8 cellular contexts compared by ENCODE assay signal in the genomic region with DNA sequence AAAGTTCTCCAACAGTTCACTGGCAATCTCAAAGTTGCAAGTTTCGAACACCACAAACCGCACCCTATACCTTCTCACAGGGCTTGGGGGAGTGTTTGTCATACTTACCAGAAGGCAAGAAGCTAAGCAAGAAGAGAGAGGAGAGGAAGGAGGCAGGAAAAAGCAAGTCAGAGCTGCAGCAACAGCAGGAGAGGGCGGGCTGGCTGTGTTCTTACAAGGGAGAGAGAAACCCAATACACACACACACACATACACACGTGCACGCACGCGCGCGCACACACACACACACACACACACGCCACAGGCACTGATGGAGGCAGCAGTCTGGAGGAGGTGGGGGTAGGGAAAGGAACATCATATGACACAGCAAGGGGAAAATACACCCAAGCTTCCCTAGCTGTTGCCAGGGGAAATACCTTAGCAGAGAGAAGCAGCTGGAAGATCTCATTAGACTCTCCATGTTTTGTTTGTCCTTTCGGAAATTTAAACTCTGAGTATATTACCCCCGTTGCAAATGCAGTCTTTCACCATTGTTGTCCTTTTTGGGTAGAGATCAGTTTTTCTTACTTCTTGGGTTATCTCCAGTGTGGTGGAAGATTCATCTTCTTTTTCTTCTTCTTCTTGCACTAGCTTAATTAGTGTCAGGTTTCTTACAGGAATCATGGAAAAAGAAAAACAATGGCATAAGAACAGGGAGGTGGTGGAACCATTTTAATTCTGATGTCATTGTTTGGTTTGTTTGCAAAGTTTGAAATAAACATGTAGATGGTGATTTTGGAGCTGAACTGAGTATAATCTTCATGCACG. TPM values are rescaled to one million over a fixed set of nuclear protein-coding genes. Genes with fewer than 3 reads are reported as not detected.
A peak's percentile ranks its signal among the peaks of the same experiment; 100 is the strongest.
DNase-seq lines count a peak whose midpoint lies in the region; ATAC-seq, FAIRE-seq and TF ChIP-seq lines count a peak whose summit lies in the region.

A gene (minus strand): TSS at position 186 of the 807 bp plus-strand sequence. CDS start 3,099 bp downstream, outside the sequence.

- peak; percentile 55 to 85 (median 73) for DNase-seq in CD8-positive, alpha-beta T cell
- DNase-seq in T-helper 17 cell: peak; percentile 38 to 62 (median 51)
- DNase-seq in astrocyte (ENCODE audit: low read depth): peak; percentile 85
- peak; percentile 32 for DNase-seq in inferior parietal cortex (ENCODE audit: extremely low spot score)
- DNase-seq in stimulated activated CD4-positive, alpha-beta T cell treated with anti-CD3 and anti-CD28 coated beads, Interleukin-15, amount 100 ng/mL, for 24 hours: peak; percentile 85
- DNase-seq in progenitor cell of endocrine pancreas (ENCODE audit: low spot score, unreplicated experiment): no peak

- CTCF ChIA-PET in CD8-positive, alpha-beta T cell (lab: Charles Lee): interaction anchor here (0.7 to 3.4 kb wide), 17 partner anchors 10 to 476 kb away, joined by 3 to 28 read pairs (median 5); a partner anchor contains a TSS

- H3K27ac ChIP-seq in CD8-positive, alpha-beta T cell (ENCODE audit: low read depth, low read length): peak within 1 kb of the TSS; percentile 77
- peak within 1 kb of the TSS; percentile 38 for H3K27ac ChIP-seq in astrocyte (ENCODE audit: low read depth, low read length)

- H3K4me3 ChIP-seq in CD8-positive, alpha-beta T cell (ENCODE audit: low read depth, low read length): peak within 1 kb of the TSS; percentile 34
- H3K4me3 ChIP-seq in astrocyte (ENCODE audit: insufficient read depth, low read depth, low read length): no peak within 1 kb of the TSS

- H3K36me3 ChIP-seq in CD8-positive, alpha-beta T cell (ENCODE audit: insufficient read depth, low read length): no peaks in the 10 kb centered on the region
- no peaks in the 10 kb centered on the region for H3K36me3 ChIP-seq in astrocyte (ENCODE audit: insufficient read depth, low read length)

- H3K36me3 Mint-ChIP-seq in CD8-positive, alpha-beta T cell: peaks cover 7% of the 10 kb centered on the region
- H3K36me3 Mint-ChIP-seq in T-helper 17 cell (ENCODE audit: low read depth) (no peaks in the 10 kb centered on the region), astrocyte (ENCODE audit: low read depth, unreplicated experiment) (no peaks in the 10 kb centered on the region), progenitor cell of endocrine pancreas (ENCODE audit: insufficient read depth) (peaks cover 1% of the 10 kb centered on the region)

- POLR2A ChIA-PET in CD8-positive, alpha-beta T cell (lab: Charles Lee): interaction anchor here (0.6 to 4.3 kb wide), 23 partner anchors 9 to 178 kb away, joined by 3 to 44 read pairs (median 4); a partner anchor contains a TSS

- H3K9me3 Mint-ChIP-seq in CD8-positive, alpha-beta T cell: no peaks in the 10 kb centered on the region
- H3K9me3 Mint-ChIP-seq in astrocyte (ENCODE audit: unreplicated experiment) (peaks cover 3% of the 10 kb centered on the region), progenitor cell of endocrine pancreas (ENCODE audit: low read depth) (peaks cover 10% of the 10 kb centered on the region)

- no peak within 1 kb of the TSS for H2AFZ ChIP-seq in astrocyte (ENCODE audit: low read depth, low read length)

- peak within 1 kb of the TSS; percentile 77 for H3K4me3 Mint-ChIP-seq in CD8-positive, alpha-beta T cell
- peak within 1 kb of the TSS; percentile 88 for H3K4me3 Mint-ChIP-seq in T-helper 17 cell
- peak within 1 kb of the TSS; percentile 37 for H3K4me3 Mint-ChIP-seq in astrocyte (ENCODE audit: unreplicated experiment)
- no peak within 1 kb of the TSS for H3K4me3 Mint-ChIP-seq in progenitor cell of endocrine pancreas (ENCODE audit: low read depth)

- TF ChIP-seq CTCF in CD8-positive, alpha-beta T cell (IDR thresholded peaks at IDR 0.05): no peak
- TF ChIP-seq CTCF in astrocyte (IDR thresholded peaks at IDR 0.05; ENCODE audit: insufficient read depth, low read depth, low read length) (no peak), progenitor cell of endocrine pancreas (IDR thresholded peaks at IDR 0.05; ENCODE audit: unreplicated experiment) (no peak)

- FAIRE-seq in astrocyte (lab: Jason Lieb, UNC): peak; percentile 68

- H3K9me3 ChIP-seq in CD8-positive, alpha-beta T cell (ENCODE audit: low read length): no peaks in the 10 kb centered on the region
- H3K9me3 ChIP-seq in T-helper 17 cell (ENCODE audit: control insufficient read depth, low read length, poor library complexity, severe bottlenecking): no peaks in the 10 kb centered on the region
- H3K9me3 ChIP-seq in astrocyte (ENCODE audit: insufficient read depth, low read depth, low read length): no peaks in the 10 kb centered on the region

- no peaks in the 10 kb centered on the region for H3K27me3 ChIP-seq in CD8-positive, alpha-beta T cell (ENCODE audit: insufficient read depth, low read length)
- no peaks in the 10 kb centered on the region for H3K27me3 ChIP-seq in astrocyte (ENCODE audit: insufficient read depth, low read length)

- H3K27me3 Mint-ChIP-seq in CD8-positive, alpha-beta T cell (ENCODE audit: low read depth): no peaks in the 10 kb centered on the region
- H3K27me3 Mint-ChIP-seq in T-helper 17 cell: no peaks in the 10 kb centered on the region
- no peaks in the 10 kb centered on the region for H3K27me3 Mint-ChIP-seq in astrocyte (ENCODE audit: low read depth, unreplicated experiment)
- no peaks in the 10 kb centered on the region for H3K27me3 Mint-ChIP-seq in progenitor cell of endocrine pancreas

- peaks cover 66% of the 10 kb centered on the region for H3K4me1 Mint-ChIP-seq in CD8-positive, alpha-beta T cell (ENCODE audit: low read depth)
- H3K4me1 Mint-ChIP-seq in T-helper 17 cell: peaks cover 41% of the 10 kb centered on the region
- peaks cover 35% of the 10 kb centered on the region for H3K4me1 Mint-ChIP-seq in astrocyte (ENCODE audit: low read depth, unreplicated experiment)
- H3K4me1 Mint-ChIP-seq in progenitor cell of endocrine pancreas (ENCODE audit: low read depth): peaks cover 9% of the 10 kb centered on the region

- no peaks in the 10 kb centered on the region for H4K20me1 ChIP-seq in astrocyte (ENCODE audit: insufficient read depth, low read length)

- peak; percentile 85 for ATAC-seq in CD8-positive, alpha-beta T cell
- ATAC-seq in GM19463 (IDR thresholded peaks at IDR 0.05; ENCODE audit: unreplicated experiment) (peak; percentile 64), HG03558 (IDR thresholded peaks at IDR 0.05; ENCODE audit: extremely low read depth, unreplicated experiment) (peak; percentile 37), T-helper 17 cell (peak; percentile 91)

- peak within 1 kb of the TSS; percentile 96 for H3K27ac Mint-ChIP-seq in CD8-positive, alpha-beta T cell
- H3K27ac Mint-ChIP-seq in T-helper 17 cell (peak within 1 kb of the TSS; percentile 94), astrocyte (ENCODE audit: unreplicated experiment) (peak within 1 kb of the TSS; percentile 95), progenitor cell of endocrine pancreas (no peak within 1 kb of the TSS)

- intact Hi-C loops in CD8-positive, alpha-beta T cell (cut with DNase I, micrococcal nuclease): loop anchor here (1.0 to 5.0 kb wide), 9 partner anchors 17 to 165 kb away; no protein-coding TSS in a partner anchor

- peak within 1 kb of the TSS; percentile 77 for H3K4me2 ChIP-seq in astrocyte (ENCODE audit: low read length)

- peaks cover 39% of the 10 kb centered on the region for H3K4me1 ChIP-seq in CD8-positive, alpha-beta T cell (ENCODE audit: insufficient read depth, low read length)
- peaks cover 24% of the 10 kb centered on the region for H3K4me1 ChIP-seq in astrocyte (ENCODE audit: insufficient read depth, low read length)

- no peaks in the 10 kb centered on the region for H3K79me2 ChIP-seq in astrocyte (ENCODE audit: insufficient read depth, low read length)

- peak within 1 kb of the TSS; percentile 29 for H3K9ac ChIP-seq in astrocyte (ENCODE audit: low read length)

RNA-seq across cellular contexts. Expression of the gene that starts here (rescaled TPM):
- total RNA-seq in CD8-positive, alpha-beta T cell: under 1 TPM; 0.22 to 0.72 TPM
- total RNA-seq in T-helper 17 cell (under 1 TPM; 0.42 to 0.52 TPM), astrocyte (0.57 and 0.58 TPM in 2 replicates), progenitor cell of endocrine pancreas (not detected in 2 replicates)

Comparison
In these comparisons a context has a peak if more than half of its experiments do, and no peak if none do; other contexts are left out.
1. Peak in DNase-seq, ATAC-seq, H3K4me3 ChIP-seq and H3K27ac ChIP-seq in CD8-positive, alpha-beta T cell; RNA of the gene not detected or under 1 TPM.
2. Peak in DNase-seq and ATAC-seq in T-helper 17 cell; RNA of the gene not detected or under 1 TPM.
3. Peak in DNase-seq, H3K27ac ChIP-seq, H3K9ac ChIP-seq and H3K4me2 ChIP-seq in astrocyte; RNA of the gene not detected or under 1 TPM.
4. ATAC-seq: peak in every context shown above with its lines; median percentile 91 in T-helper 17 cell; 85 in CD8-positive, alpha-beta T cell; 64 in GM19463; 37 in HG03558.